In genomic region chr7:103148131-103148993, GRCh38 we compare ENCODE assay signal across 8 cellular contexts. TPM values are rescaled to one million over a fixed set of nuclear protein-coding genes. Genes with fewer than 3 reads are reported as not detected.
DNase-seq lines count a peak whose midpoint lies in the region; ATAC-seq, FAIRE-seq and TF ChIP-seq lines count a peak whose summit lies in the region.

No MANE protein-coding gene starts in this region.

- intact Hi-C loops in naive thymus-derived CD4-positive, alpha-beta T cell (cut with micrococcal nuclease): loop anchor here (2.0 to 5.0 kb wide), 4 partner anchors 134 to 1060 kb away; partner anchors contain the start of genes FAM185A (in 1 of the 2), ORC5 (in 1 of the 2) and PSMC2 (in 1 of the 2)

- H3K4me3 ChIP-seq in GM12875 (ENCODE audit: low read depth, low read length): peak overlapping the region; percentile 92
- peak overlapping the region; percentile 87 for H3K4me3 ChIP-seq in naive thymus-derived CD4-positive, alpha-beta T cell (ENCODE audit: low read length)

- H3K27ac ChIP-seq in cingulate gyrus (ENCODE audit: low read depth, low read length): peak overlapping the region; percentile 83
- H3K27ac ChIP-seq in naive thymus-derived CD4-positive, alpha-beta T cell (ENCODE audit: low read depth, low read length): peak overlapping the region; percentile 84

- TF ChIP-seq CTCF in GM12875 (IDR thresholded peaks at IDR 0.05; ENCODE audit: borderline replicate concordance, insufficient read depth, low read depth, low read length): no peak

- FAIRE-seq in GM12892 (lab: Jason Lieb, UNC): no peak

- H3K36me3 Mint-ChIP-seq in naive thymus-derived CD4-positive, alpha-beta T cell: peaks cover 0 to 9% (median 5%) of the 10 kb centered on the region in 5 donors

- H3K27me3 ChIP-seq in naive thymus-derived CD4-positive, alpha-beta T cell (ENCODE audit: control insufficient read depth in 2 of 2, insufficient read depth in 2 of 2, low read length in 2 of 2): no peaks in the 10 kb centered on the region

- peak overlapping the region; percentile 91 to 99 (median 97) for H3K27ac Mint-ChIP-seq in naive thymus-derived CD4-positive, alpha-beta T cell

- H3K27me3 Mint-ChIP-seq in naive thymus-derived CD4-positive, alpha-beta T cell: no peaks in the 10 kb centered on the region

- H3K4me1 Mint-ChIP-seq in naive thymus-derived CD4-positive, alpha-beta T cell: peaks cover 22 to 50% (median 45%) of the 10 kb centered on the region in 7 donors

- no peak for TF ChIP-seq POLR2A in GM12892 (IDR thresholded peaks at IDR 0.05; ENCODE audit: low read depth, low read length)

- H3K36me3 ChIP-seq in naive thymus-derived CD4-positive, alpha-beta T cell (ENCODE audit: control insufficient read depth in 2 of 3, insufficient read depth in 3 of 3, low read length in 3 of 3): peaks cover 0 to 4% (median 0%) of the 10 kb centered on the region in 3 experiments

- no peaks in the 10 kb centered on the region for H3K9me3 ChIP-seq in naive thymus-derived CD4-positive, alpha-beta T cell (ENCODE audit: control insufficient read depth in 2 of 3, low read length in 3 of 3)

- DNase-seq in NCI-H2171 (lab: John Stamatoyannopoulos, UW): peak; percentile 12
- peak in 1 of 9 donors; percentile 4 for DNase-seq in naive thymus-derived CD4-positive, alpha-beta T cell
- DNase-seq in GM12892 (ENCODE audit: insufficient read length): no peak
- no peak for DNase-seq in cortex of kidney (lab: John Stamatoyannopoulos, UW)
- no peak for DNase-seq in iPS-NIHi11 (ENCODE audit: low spot score)

- H3K9me3 Mint-ChIP-seq in naive thymus-derived CD4-positive, alpha-beta T cell: peaks cover 0 to 3% (median 0%) of the 10 kb centered on the region in 11 donors

- no peak for ATAC-seq in naive thymus-derived CD4-positive, alpha-beta T cell
- no peak for ATAC-seq in HG02623 (IDR thresholded peaks at IDR 0.05; ENCODE audit: unreplicated experiment)

- POLR2A ChIA-PET in naive thymus-derived CD4-positive, alpha-beta T cell (lab: Charles Lee): interaction anchor here (0.8 to 2.0 kb wide), 4 partner anchors 12 to 1866 kb away, joined by 3 to 16 read pairs (median 4); partner anchors contain the start of genes ARMC10, FBXL13 and KMT2E

- H3K4me3 Mint-ChIP-seq in naive thymus-derived CD4-positive, alpha-beta T cell: peak overlapping the region; percentile 91 to 99 (median 97)

- CTCF ChIA-PET in naive thymus-derived CD4-positive, alpha-beta T cell (lab: Charles Lee): interaction anchor here (0.9 kb wide), 1 partner anchor 73 kb away, joined by 3 read pairs; no protein-coding TSS in a partner anchor

- peaks cover 0 to 23% of the 10 kb centered on the region in 2 donors for H3K4me1 ChIP-seq in naive thymus-derived CD4-positive, alpha-beta T cell (ENCODE audit: control insufficient read depth in 2 of 2, insufficient read depth in 2 of 2, low read length in 2 of 2)

RNA-seq across cellular contexts. Expression of gene NAPEPLD, which starts 0.5 kb away (rescaled TPM):
- total RNA-seq in naive thymus-derived CD4-positive, alpha-beta T cell: 10 to 100 TPM in 3 of 5 experiments, 1 to 10 TPM in 2; 2.9 to 19.7 (median 14.0) TPM
- polyA plus RNA-seq in naive thymus-derived CD4-positive, alpha-beta T cell: 1 to 10 TPM; 8.4 to 9.9 TPM
- 5.1 TPM for polyA plus RNA-seq in GM12892 (2012; ENCODE audit: missing spikeins)
